8 cellular contexts compared by ENCODE assay signal in the genomic region with DNA sequence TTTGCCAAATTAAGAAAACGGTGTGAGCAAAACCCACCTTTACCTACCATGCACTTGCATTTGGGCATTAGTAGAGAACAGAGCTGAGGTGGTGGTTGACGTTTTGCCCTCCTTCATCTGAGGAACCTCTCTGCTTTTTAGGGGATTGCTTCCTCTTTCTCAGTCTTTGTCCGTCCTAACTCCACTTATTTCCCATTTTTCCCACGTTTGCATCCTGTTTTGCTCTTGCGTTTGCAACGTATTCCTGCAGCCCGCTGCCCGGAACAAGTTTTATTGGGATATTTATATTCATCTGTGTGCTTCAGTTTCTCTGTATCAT. TPM values are rescaled to one million over a fixed set of nuclear protein-coding genes. Genes with fewer than 3 reads are reported as not detected.
DNase-seq lines count a peak whose midpoint lies in the region; ATAC-seq and TF ChIP-seq lines count a peak whose summit lies in the region.

No MANE protein-coding gene starts in this region.

- H4K20me1 ChIP-seq in Karpas-422 (ENCODE audit: insufficient read depth, low read depth, low read length), result peaks cover 22% of the 10 kb centered on the region

- H3K4me1 ChIP-seq in ES-I3 (ENCODE audit: insufficient read depth, low read length) (no peaks in the 10 kb centered on the region), Karpas-422 (ENCODE audit: low read length) (peaks cover 17% of the 10 kb centered on the region), mucosa of rectum (ENCODE audit: control insufficient read depth in 2 of 2, insufficient read depth in 2 of 2, low read length in 2 of 2) (peaks cover 0 to 7% of the 10 kb centered on the region in 2 donors)

- ATAC-seq in GM21737 (IDR thresholded peaks at IDR 0.05; ENCODE audit: unreplicated experiment), result peak; percentile 42

- peak overlapping the region; percentile 99 for H3K4me2 ChIP-seq in Karpas-422 (ENCODE audit: low read depth, low read length, poor library complexity, severe bottlenecking)

- peak overlapping the region; percentile 97 for H2AFZ ChIP-seq in Karpas-422 (ENCODE audit: low read length)

- H3K9me3 ChIP-seq in ES-I3 (ENCODE audit: control insufficient read depth, insufficient read depth, low read length), result no peaks in the 10 kb centered on the region
- H3K9me3 ChIP-seq in Karpas-422 (ENCODE audit: low read length), result no peaks in the 10 kb centered on the region
- H3K9me3 ChIP-seq in mucosa of rectum (ENCODE audit: control insufficient read depth in 2 of 2, low read length in 2 of 2), result no peaks in the 10 kb centered on the region

- DNase-seq in Karpas-422 (no peak), choroid plexus epithelial cell (ENCODE audit: low read depth) (no peak), NCI-H2107 treated with DMSO at 0.1 percent for 48 hours (lab: John Stamatoyannopoulos, UW; ENCODE audit: unreplicated experiment) (no peak), DMS79 (lab: John Stamatoyannopoulos, UW) (no peak), NCI-H526 treated with DMSO at 0.1 percent for 48 hours (lab: John Stamatoyannopoulos, UW) (no peak)

- H3K4me3 ChIP-seq in Karpas-422 (ENCODE audit: low read length) (peak overlapping the region; percentile 84), choroid plexus epithelial cell (ENCODE audit: low read depth, low read length) (peak overlapping the region; percentile 88), mucosa of rectum (ENCODE audit: low read length in 2 of 2) (peak overlapping the region; percentile 100)

- H3K79me2 ChIP-seq in Karpas-422 (ENCODE audit: low read length), result peaks cover 56% of the 10 kb centered on the region

- no peak for TF ChIP-seq CTCF in choroid plexus epithelial cell (conservative IDR thresholded peaks at IDR 0.05; ENCODE audit: low read depth, low read length)

- no peaks in the 10 kb centered on the region for H3K36me3 ChIP-seq in ES-I3 (ENCODE audit: insufficient read depth, low read length)
- H3K36me3 ChIP-seq in Karpas-422 (ENCODE audit: insufficient read depth, low read length), result peaks cover 8% of the 10 kb centered on the region; the same call in 1 of the 2 replicates
- no peaks in the 10 kb centered on the region for H3K36me3 ChIP-seq in mucosa of rectum (ENCODE audit: control insufficient read depth in 2 of 2, insufficient read depth in 2 of 2, low read length in 2 of 2)

- H3K27ac ChIP-seq in Karpas-422 (ENCODE audit: low read length), result no peak overlapping the region
- H3K27ac ChIP-seq in mucosa of rectum (ENCODE audit: low read depth in 2 of 2, low read length in 2 of 2), result peak overlapping the region; percentile 97 to 98

- no peaks in the 10 kb centered on the region for H3K9me2 ChIP-seq in Karpas-422 (replicated peaks; ENCODE audit: insufficient read depth, low read length)

- H3K27me3 ChIP-seq in Karpas-422 (ENCODE audit: low read length) (no peaks in the 10 kb centered on the region), mucosa of rectum (ENCODE audit: control insufficient read depth in 2 of 2, insufficient read depth in 2 of 2, low read length in 2 of 2) (no peaks in the 10 kb centered on the region)

- H3K9ac ChIP-seq in ES-I3 (ENCODE audit: low read depth, low read length), result peak overlapping the region; percentile 79
- H3K9ac ChIP-seq in Karpas-422 (ENCODE audit: low read length), result peak overlapping the region; percentile 81
- H3K9ac ChIP-seq in mucosa of rectum (ENCODE audit: low read depth in 1 of 2, low read length in 2 of 2), result peak overlapping the region; percentile 97 to 99

RNA-seq across cellular contexts. Expression of a gene that starts 0.4 kb away (rescaled TPM):
- total RNA-seq in Karpas-422 (2014; rRNA removed; shearing (Covaris generic); ENCODE audit: low replicate concordance), result 43.7 and 70.1 TPM in 2 replicates
